In the genomic region with DNA sequence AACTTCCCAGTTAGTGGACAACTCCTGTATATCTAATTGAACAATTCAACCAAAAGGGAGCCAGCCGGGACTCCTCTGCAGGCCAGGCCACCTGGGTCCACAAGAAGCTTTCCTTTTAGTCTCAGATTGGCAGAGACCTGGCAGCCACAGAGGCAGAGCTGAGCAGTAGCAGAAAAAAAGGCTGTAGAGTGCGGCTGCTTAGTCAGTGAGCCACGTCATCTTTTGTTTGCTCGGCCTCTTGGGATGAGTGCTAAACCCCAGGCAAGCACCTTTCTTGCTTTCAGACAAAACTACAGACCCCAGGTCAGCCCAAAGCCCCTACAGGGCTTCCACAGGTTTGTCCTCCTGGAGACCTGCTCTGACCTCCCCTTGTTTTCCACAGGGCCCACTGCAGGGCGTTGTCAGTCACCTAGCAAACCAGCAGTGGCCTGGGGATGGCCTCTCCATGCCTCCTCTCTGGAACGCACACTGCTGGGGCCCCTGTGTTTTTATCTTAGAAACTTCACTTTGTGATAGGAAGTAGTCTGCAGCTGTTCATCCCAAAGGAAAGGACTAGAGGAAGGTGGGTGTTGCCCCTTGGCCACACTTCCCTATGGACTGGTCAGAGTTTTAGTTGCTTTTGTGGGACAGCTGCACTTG, we compare ENCODE assay signal across 8 cellular contexts. TPM values are rescaled to one million over a fixed set of nuclear protein-coding genes. Genes with fewer than 3 reads are reported as not detected.
DNase-seq lines count a peak whose midpoint lies in the region; ATAC-seq and TF ChIP-seq lines count a peak whose summit lies in the region.

No MANE protein-coding gene starts in this region.

- POLR2A ChIA-PET in RWPE1 (lab: Yijun Ruan, JAX; ENCODE audit: low non-redundant PET), result no interaction called here

- TF ChIP-seq CTCF in RWPE1 (conservative IDR thresholded peaks at IDR 0.05; ENCODE audit: low read depth), result no peak
- TF ChIP-seq CTCF in fibroblast of mammary gland (conservative IDR thresholded peaks at IDR 0.05; ENCODE audit: control insufficient read depth, insufficient read depth, low read depth, low read length), result no peak
- no peak for TF ChIP-seq CTCF in omental fat pad (IDR thresholded peaks at IDR 0.05)

- CTCF ChIA-PET in RWPE1 (lab: Yijun Ruan, JAX), result interaction anchor here (0.5 kb wide), 1 partner anchor 14 kb away, joined by 3 read pairs; no protein-coding TSS in a partner anchor

- DNase-seq in EL (peak; percentile 82), RWPE1 (ENCODE audit: low spot score) (no peak), fibroblast of mammary gland (ENCODE audit: low read depth) (peak; percentile 84), pons (ENCODE audit: low spot score) (peak; percentile 77), omental fat pad (ENCODE audit: low spot score) (no peak), GOT3 (lab: John Stamatoyannopoulos, UW) (no peak)

- ATAC-seq in GM18517 (IDR thresholded peaks at IDR 0.05; ENCODE audit: unreplicated experiment) (no peak), omental fat pad (ENCODE audit: low FRiP score) (no peak), HG02763 (IDR thresholded peaks at IDR 0.05; ENCODE audit: unreplicated experiment) (no peak)

- peak overlapping the region; percentile 88 for H3K27ac ChIP-seq in RWPE1

- H3K4me3 ChIP-seq in fibroblast of mammary gland (ENCODE audit: control insufficient read depth, low read depth, low read length), result no peak overlapping the region

RNA-seq across cellular contexts. Expression of gene SHB, which starts 49.9 kb away (rescaled TPM):
- total RNA-seq in omental fat pad, result 10 to 100 TPM; 10.4 to 61.6 (median 20.7) TPM

Comparison
In these comparisons a context has a peak if more than half of its experiments do, and no peak if none do; other contexts are left out.
1. DNase-seq: peak in EL (single experiment), fibroblast of mammary gland (single experiment) and pons (single experiment); none in RWPE1 (single experiment), omental fat pad (single experiment) and GOT3 (single experiment).